In the genomic region with DNA sequence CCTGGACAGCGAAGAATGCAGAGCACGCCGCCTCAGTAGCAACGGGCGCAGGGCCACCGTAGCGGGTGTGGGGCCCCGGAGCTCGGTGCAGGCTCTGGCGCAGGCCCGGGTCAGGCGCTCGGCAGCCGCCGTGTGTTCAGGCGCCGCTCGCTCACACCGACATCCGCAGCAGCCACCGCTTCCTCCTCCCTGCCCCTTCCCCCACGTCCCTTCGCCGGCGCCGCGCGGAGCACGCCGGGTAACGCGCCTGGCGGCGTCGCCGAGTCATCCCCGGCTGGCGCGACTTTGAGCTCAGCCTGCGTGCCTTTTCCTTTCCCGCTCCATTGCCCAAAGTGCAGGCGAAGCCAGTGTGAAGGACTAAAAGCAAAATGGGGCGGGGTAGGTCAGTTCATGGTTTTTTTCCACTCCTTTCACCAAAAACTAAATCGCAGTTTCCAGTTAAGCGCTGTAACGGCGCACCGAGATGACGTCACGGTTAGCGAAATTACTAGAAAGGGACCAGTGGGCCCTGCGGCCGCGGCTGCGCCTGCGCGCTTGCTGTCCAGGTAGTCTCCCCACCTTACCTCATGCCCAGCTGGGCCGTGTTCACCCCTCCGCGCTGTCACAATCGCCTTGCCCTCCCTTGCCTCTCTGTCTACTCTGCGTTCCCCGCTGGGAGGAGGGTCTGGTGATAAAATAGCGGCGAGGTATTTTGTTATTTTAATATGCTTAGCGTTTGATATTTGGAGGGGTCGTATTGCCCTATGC, we compare ENCODE assay signal across 1 cellular context.
TF ChIP-seq lines count a peak whose summit lies in the region.

Gene UBQLN1, minus strand, starts transcription at position 191 of the 747 bp plus-strand sequence. CDS start 279 bp downstream, outside the sequence.

TF ChIP-seq in HepG2, 621 proteins besides CTCF, POLR2A, EP300 and RAD21 (continued from another document and continues in another):
- TF ChIP-seq, protein P1, sequence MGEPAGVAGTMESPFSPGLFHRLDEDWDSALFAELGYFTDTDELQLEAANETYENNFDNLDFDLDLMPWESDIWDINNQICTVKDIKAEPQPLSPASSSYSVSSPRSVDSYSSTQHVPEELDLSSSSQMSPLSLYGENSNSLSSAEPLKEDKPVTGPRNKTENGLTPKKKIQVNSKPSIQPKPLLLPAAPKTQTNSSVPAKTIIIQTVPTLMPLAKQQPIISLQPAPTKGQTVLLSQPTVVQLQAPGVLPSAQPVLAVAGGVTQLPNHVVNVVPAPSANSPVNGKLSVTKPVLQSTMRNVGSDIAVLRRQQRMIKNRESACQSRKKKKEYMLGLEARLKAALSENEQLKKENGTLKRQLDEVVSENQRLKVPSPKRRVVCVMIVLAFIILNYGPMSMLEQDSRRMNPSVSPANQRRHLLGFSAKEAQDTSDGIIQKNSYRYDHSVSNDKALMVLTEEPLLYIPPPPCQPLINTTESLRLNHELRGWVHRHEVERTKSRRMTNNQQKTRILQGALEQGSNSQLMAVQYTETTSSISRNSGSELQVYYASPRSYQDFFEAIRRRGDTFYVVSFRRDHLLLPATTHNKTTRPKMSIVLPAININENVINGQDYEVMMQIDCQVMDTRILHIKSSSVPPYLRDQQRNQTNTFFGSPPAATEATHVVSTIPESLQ (CRISPR knock-in tag; conservative IDR thresholded peaks at IDR 0.05) = peak; percentile 59; the same call in 1 of the 2 replicates
- TF ChIP-seq ZNF747 (CRISPR knock-in tag; IDR thresholded peaks at IDR 0.05; ENCODE audit: borderline replicate concordance) (peak; percentile 90), ZNF564 (CRISPR knock-in tag; IDR thresholded peaks at IDR 0.05) (peak; percentile 67), ZMAT3 (CRISPR knock-in tag; conservative IDR thresholded peaks at IDR 0.05) (peak; percentile 48; the same call in 1 of the 2 replicates), ZBTB1 (CRISPR knock-in tag; IDR thresholded peaks at IDR 0.05; ENCODE audit: borderline replicate concordance) (no peak), ZNF839 (CRISPR knock-in tag; IDR thresholded peaks at IDR 0.05; ENCODE audit: borderline replicate concordance) (no peak), NFIC (IDR thresholded peaks at IDR 0.05; ENCODE audit: low read length) (no peak), XBP1 (CRISPR knock-in tag; IDR thresholded peaks at IDR 0.05) (peak; percentile 50; the same call in 1 of the 2 replicates), DNMT1 (CRISPR knock-in tag; IDR thresholded peaks at IDR 0.05) (no peak; the same call in 1 of the 2 replicates), NCOR1 (IDR thresholded peaks at IDR 0.05; ENCODE audit: borderline replicate concordance, low read length) (peak; percentile 48; the same call in 1 of the 2 replicates), ZNF382 (CRISPR knock-in tag; IDR thresholded peaks at IDR 0.05; ENCODE audit: borderline replicate concordance) (no peak), JUNB (CRISPR knock-in tag; IDR thresholded peaks at IDR 0.05; ENCODE audit: borderline replicate concordance) (no peak; the same call in 1 of the 2 replicates), ASH2L (IDR thresholded peaks at IDR 0.05; ENCODE audit: insufficient read length, low read depth, low read length) (peak; percentile 94), HES4 (CRISPR knock-in tag; IDR thresholded peaks at IDR 0.05; ENCODE audit: borderline replicate concordance) (no peak), ZNF30 (CRISPR knock-in tag; IDR thresholded peaks at IDR 0.05) (no peak), SP140L (CRISPR knock-in tag; IDR thresholded peaks at IDR 0.05; ENCODE audit: borderline replicate concordance) (no peak), KLF11 (CRISPR knock-in tag; IDR thresholded peaks at IDR 0.05) (peak; percentile 59; the same call in 1 of the 2 replicates), ZNF709 (CRISPR knock-in tag; IDR thresholded peaks at IDR 0.05) (peak; percentile 55; the same call in 1 of the 2 replicates), ZNF766 (CRISPR knock-in tag; IDR thresholded peaks at IDR 0.05; ENCODE audit: borderline replicate concordance) (peak; percentile 51; the same call in 1 of the 2 replicates), KDM5B (CRISPR knock-in tag; IDR thresholded peaks at IDR 0.05; ENCODE audit: borderline replicate concordance) (peak; percentile 78), CSRNP1 (CRISPR knock-in tag; IDR thresholded peaks at IDR 0.05) (no peak; the same call in 1 of the 2 replicates), ZFP41 (CRISPR knock-in tag; IDR thresholded peaks at IDR 0.05; ENCODE audit: borderline replicate concordance) (no peak; the same call in 1 of the 2 replicates), ZMYM3 (CRISPR knock-in tag; IDR thresholded peaks at IDR 0.05) (no peak), ZNF841 (CRISPR knock-in tag; IDR thresholded peaks at IDR 0.05; ENCODE audit: borderline replicate concordance) (no peak), ZNF549 (CRISPR knock-in tag; IDR thresholded peaks at IDR 0.05) (peak; percentile 66; the same call in 1 of the 2 replicates), ZNF510 (CRISPR knock-in tag; IDR thresholded peaks at IDR 0.05; ENCODE audit: low read depth) (no peak), ZNF234 (CRISPR knock-in tag; conservative IDR thresholded peaks at IDR 0.05) (peak; percentile 98; the same call in 1 of the 2 replicates), FLYWCH1 (CRISPR knock-in tag; IDR thresholded peaks at IDR 0.05) (no peak), JUND (CRISPR knock-in tag; IDR thresholded peaks at IDR 0.05) (no peak; the same call in 1 of the 2 replicates), SAFB2 (CRISPR knock-in tag; IDR thresholded peaks at IDR 0.05; ENCODE audit: borderline replicate concordance, low read depth) (peak; percentile 67), CBX5 (CRISPR knock-in tag; IDR thresholded peaks at IDR 0.05; ENCODE audit: borderline replicate concordance) (peak; percentile 66; the same call in 1 of the 2 replicates), ZNF432 (CRISPR knock-in tag; IDR thresholded peaks at IDR 0.05; ENCODE audit: borderline replicate concordance) (no peak), MAFK (conservative IDR thresholded peaks at IDR 0.05 in 1 of 2, IDR thresholded peaks at IDR 0.05 in 1 of 2; ENCODE audit: low read length in 2 of 2) (peak; percentile 1 to 17; a peak in 1 of 4 replicates), HINFP (CRISPR knock-in tag; IDR thresholded peaks at IDR 0.05; ENCODE audit: low read depth) (no peak), NBN (conservative IDR thresholded peaks at IDR 0.05) (no peak), AHR (CRISPR knock-in tag; IDR thresholded peaks at IDR 0.05) (no peak; the same call in 1 of the 2 replicates), ZNF572 (CRISPR knock-in tag; IDR thresholded peaks at IDR 0.05) (peak; percentile 47), ZNF335 (CRISPR knock-in tag; IDR thresholded peaks at IDR 0.05) (peak; percentile 85), PAX8 (CRISPR knock-in tag; IDR thresholded peaks at IDR 0.05; ENCODE audit: borderline replicate concordance) (no peak), MBD4 (IDR thresholded peaks at IDR 0.05; ENCODE audit: borderline replicate concordance, low read length) (no peak), IRX3 (CRISPR knock-in tag; IDR thresholded peaks at IDR 0.05; ENCODE audit: borderline replicate concordance, low read depth) (0 out of 2 replicates have a peak, but pooled peaks have one; percentile 50), KLF6 (CRISPR knock-in tag; IDR thresholded peaks at IDR 0.05) (peak; percentile 77; the same call in 1 of the 2 replicates), HOXD1 (CRISPR knock-in tag; IDR thresholded peaks at IDR 0.05) (peak; percentile 63), ZNF883 (CRISPR knock-in tag; IDR thresholded peaks at IDR 0.05; ENCODE audit: not compliant biosample characterization) (peak; percentile 68), ZNF33A (CRISPR knock-in tag; IDR thresholded peaks at IDR 0.05; ENCODE audit: borderline replicate concordance) (no peak), ZNF224 (CRISPR knock-in tag; IDR thresholded peaks at IDR 0.05) (no peak), AKAP8 (CRISPR knock-in tag; IDR thresholded peaks at IDR 0.05) (no peak), FOSL2 (CRISPR knock-in tag; IDR thresholded peaks at IDR 0.05) (peak; percentile 76), ZNF225 (CRISPR knock-in tag; IDR thresholded peaks at IDR 0.05) (peak; percentile 62), POGZ (CRISPR knock-in tag; IDR thresholded peaks at IDR 0.05) (peak; percentile 98), NRL (CRISPR knock-in tag; IDR thresholded peaks at IDR 0.05; ENCODE audit: borderline replicate concordance) (peak; percentile 35)
- TF ChIP-seq, protein P2, sequence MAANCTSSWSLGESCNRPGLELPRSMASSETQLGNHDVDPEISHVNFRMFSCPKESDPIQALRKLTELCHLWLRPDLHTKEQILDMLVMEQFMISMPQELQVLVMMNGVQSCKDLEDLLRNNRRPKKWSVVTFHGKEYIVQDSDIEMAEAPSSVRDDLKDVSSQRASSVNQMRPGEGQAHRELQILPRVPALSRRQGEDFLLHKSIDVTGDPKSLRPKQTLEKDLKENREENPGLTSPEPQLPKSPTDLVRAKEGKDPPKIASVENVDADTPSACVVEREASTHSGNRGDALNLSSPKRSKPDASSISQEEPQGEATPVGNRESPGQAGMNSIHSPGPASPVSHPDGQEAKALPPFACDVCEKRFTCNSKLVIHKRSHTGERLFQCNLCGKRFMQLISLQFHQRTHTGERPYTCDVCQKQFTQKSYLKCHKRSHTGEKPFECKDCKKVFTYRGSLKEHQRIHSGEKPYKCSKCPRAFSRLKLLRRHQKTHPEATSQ (CRISPR knock-in tag; IDR thresholded peaks at IDR 0.05; ENCODE audit: borderline replicate concordance) = peak; percentile 64; the same call in 1 of the 2 replicates
- TF ChIP-seq, protein P3, sequence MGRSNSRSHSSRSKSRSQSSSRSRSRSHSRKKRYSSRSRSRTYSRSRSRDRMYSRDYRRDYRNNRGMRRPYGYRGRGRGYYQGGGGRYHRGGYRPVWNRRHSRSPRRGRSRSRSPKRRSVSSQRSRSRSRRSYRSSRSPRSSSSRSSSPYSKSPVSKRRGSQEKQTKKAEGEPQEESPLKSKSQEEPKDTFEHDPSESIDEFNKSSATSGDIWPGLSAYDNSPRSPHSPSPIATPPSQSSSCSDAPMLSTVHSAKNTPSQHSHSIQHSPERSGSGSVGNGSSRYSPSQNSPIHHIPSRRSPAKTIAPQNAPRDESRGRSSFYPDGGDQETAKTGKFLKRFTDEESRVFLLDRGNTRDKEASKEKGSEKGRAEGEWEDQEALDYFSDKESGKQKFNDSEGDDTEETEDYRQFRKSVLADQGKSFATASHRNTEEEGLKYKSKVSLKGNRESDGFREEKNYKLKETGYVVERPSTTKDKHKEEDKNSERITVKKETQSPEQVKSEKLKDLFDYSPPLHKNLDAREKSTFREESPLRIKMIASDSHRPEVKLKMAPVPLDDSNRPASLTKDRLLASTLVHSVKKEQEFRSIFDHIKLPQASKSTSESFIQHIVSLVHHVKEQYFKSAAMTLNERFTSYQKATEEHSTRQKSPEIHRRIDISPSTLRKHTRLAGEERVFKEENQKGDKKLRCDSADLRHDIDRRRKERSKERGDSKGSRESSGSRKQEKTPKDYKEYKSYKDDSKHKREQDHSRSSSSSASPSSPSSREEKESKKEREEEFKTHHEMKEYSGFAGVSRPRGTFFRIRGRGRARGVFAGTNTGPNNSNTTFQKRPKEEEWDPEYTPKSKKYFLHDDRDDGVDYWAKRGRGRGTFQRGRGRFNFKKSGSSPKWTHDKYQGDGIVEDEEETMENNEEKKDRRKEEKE (IDR thresholded peaks at IDR 0.05) = no peak
- TF ChIP-seq, protein P4, sequence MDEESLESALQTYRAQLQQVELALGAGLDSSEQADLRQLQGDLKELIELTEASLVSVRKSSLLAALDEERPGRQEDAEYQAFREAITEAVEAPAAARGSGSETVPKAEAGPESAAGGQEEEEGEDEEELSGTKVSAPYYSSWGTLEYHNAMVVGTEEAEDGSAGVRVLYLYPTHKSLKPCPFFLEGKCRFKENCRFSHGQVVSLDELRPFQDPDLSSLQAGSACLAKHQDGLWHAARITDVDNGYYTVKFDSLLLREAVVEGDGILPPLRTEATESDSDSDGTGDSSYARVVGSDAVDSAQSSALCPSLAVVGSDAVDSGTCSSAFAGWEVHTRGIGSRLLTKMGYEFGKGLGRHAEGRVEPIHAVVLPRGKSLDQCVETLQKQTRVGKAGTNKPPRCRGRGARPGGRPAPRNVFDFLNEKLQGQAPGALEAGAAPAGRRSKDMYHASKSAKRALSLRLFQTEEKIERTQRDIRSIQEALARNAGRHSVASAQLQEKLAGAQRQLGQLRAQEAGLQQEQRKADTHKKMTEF (CRISPR knock-in tag; IDR thresholded peaks at IDR 0.05) = peak; percentile 85; the same call in 1 of the 2 replicates
